In genomic region chr22:37849089-37849751, GRCh38 we compare ENCODE assay signal across 8 cellular contexts. TPM values are rescaled to one million over a fixed set of nuclear protein-coding genes. Genes with fewer than 3 reads are reported as not detected.
A peak's percentile ranks its signal among the peaks of the same experiment; 100 is the strongest.
DNase-seq lines count a peak whose midpoint lies in the region; ATAC-seq and TF ChIP-seq lines count a peak whose summit lies in the region.

Gene EIF3L (plus strand): TSS chr22:37849419. CDS start chr22:37849450, 31 bp downstream.

- peak within 1 kb of the TSS; percentile 99 for H2AFZ ChIP-seq in mesenchymal stem cell (ENCODE audit: low read depth, low read length)

- H3K4me2 ChIP-seq in mesenchymal stem cell (ENCODE audit: low read length, poor library complexity, severe bottlenecking): peak within 1 kb of the TSS; percentile 88

- H2BK15ac ChIP-seq in mesenchymal stem cell (ENCODE audit: low read depth, poor library complexity, severe bottlenecking): no peak within 1 kb of the TSS

- peaks cover 27 to 33% of the 10 kb centered on the region in 2 donors for H3K36me3 Mint-ChIP-seq in CD14-positive monocyte
- peaks cover 29% of the 10 kb centered on the region for H3K36me3 Mint-ChIP-seq in activated CD8-positive, alpha-beta memory T cell treated with anti-CD3 and anti-CD28 coated beads, Interleukin-2, amount 10 ng/mL, durations not matched to agents 7 days and 5 days

- H4K8ac ChIP-seq in mesenchymal stem cell (ENCODE audit: low read length): peak within 1 kb of the TSS; percentile 91

- TF ChIP-seq CTCF in CD14-positive monocyte (IDR thresholded peaks at IDR 0.05): no peak

- peaks cover 21% of the 10 kb centered on the region for H3K4me1 Mint-ChIP-seq in CD14-positive monocyte
- peaks cover 50% of the 10 kb centered on the region for H3K4me1 Mint-ChIP-seq in activated CD8-positive, alpha-beta memory T cell treated with anti-CD3 and anti-CD28 coated beads, Interleukin-2, amount 10 ng/mL, durations not matched to agents 7 days and 5 days

- peak within 1 kb of the TSS in 1 of 2 experiments; percentile 37 for H2BK12ac ChIP-seq in mesenchymal stem cell (ENCODE audit: low read length in 2 of 2)

- 1% methylated on average over 49 of the region's 49 CpGs for WGBS in mesenchymal stem cell

- H3K4me3 ChIP-seq in NT2/D1 (ENCODE audit: insufficient read length, low read depth): peak within 1 kb of the TSS; percentile 84
- H3K4me3 ChIP-seq in endocrine pancreas (ENCODE audit: control insufficient read depth, insufficient read depth, low read length): peak within 1 kb of the TSS; percentile 94
- H3K4me3 ChIP-seq in mesenchymal stem cell (ENCODE audit: insufficient read depth in 1 of 2, low read depth in 1 of 2, low read length in 2 of 2): peak within 1 kb of the TSS; percentile 89 to 100

- peak within 1 kb of the TSS; percentile 91 to 95 for H3K4me3 Mint-ChIP-seq in CD14-positive monocyte
- peak within 1 kb of the TSS; percentile 93 for H3K4me3 Mint-ChIP-seq in activated CD8-positive, alpha-beta memory T cell treated with anti-CD3 and anti-CD28 coated beads, Interleukin-2, amount 10 ng/mL, durations not matched to agents 7 days and 5 days

- H3K27ac ChIP-seq in mesenchymal stem cell (ENCODE audit: low read length, poor library complexity, severe bottlenecking): peak within 1 kb of the TSS; percentile 83

- H3K4me1 ChIP-seq in NT2/D1 (ENCODE audit: insufficient read depth, insufficient read length) (no peaks in the 10 kb centered on the region), endocrine pancreas (ENCODE audit: control insufficient read depth, insufficient read depth, low read length) (no peaks in the 10 kb centered on the region), mesenchymal stem cell (ENCODE audit: control insufficient read depth, insufficient read depth, low read depth, low read length) (peaks cover 9% of the 10 kb centered on the region)

- 0 out of 2 replicates have a peak, but pooled peaks cover 3% of the 10 kb centered on the region for H3K9me3 ChIP-seq in NT2/D1 (ENCODE audit: insufficient read depth, low read length)
- H3K9me3 ChIP-seq in endocrine pancreas (ENCODE audit: control insufficient read depth, low read length): no peaks in the 10 kb centered on the region
- no peaks in the 10 kb centered on the region for H3K9me3 ChIP-seq in mesenchymal stem cell (ENCODE audit: control insufficient read depth, low read length)

- DNase-seq in CD14-positive monocyte (ENCODE audit: low spot score) (peak; percentile 85), HS-27A (ENCODE audit: low read depth) (peak; percentile 61), NT2/D1 (ENCODE audit: low read depth, low spot score) (peak; percentile 74), mesenchymal stem cell (peak; percentile 92)
- DNase-seq in activated CD8-positive, alpha-beta memory T cell treated with anti-CD3 and anti-CD28 coated beads, Interleukin-2, amount 10 ng/mL, durations not matched to agents 7 days and 5 days: peak; percentile 94
- DNase-seq in stimulated activated CD8-positive, alpha-beta memory T cell treated with anti-CD3 and anti-CD28 coated beads, Interleukin-12 subunit alpha, Interleukin-12 subunit beta, amount 100 ng/mL, for 24 hours (ENCODE audit: extremely low read depth): peak; percentile 76

- H3K4ac ChIP-seq in mesenchymal stem cell (ENCODE audit: low read depth in 1 of 2, low read length in 2 of 2): peak within 1 kb of the TSS; percentile 15 to 78

- H3K27me3 Mint-ChIP-seq in CD14-positive monocyte (ENCODE audit: low read depth in 3 of 3): no peaks in the 10 kb centered on the region
- H3K27me3 Mint-ChIP-seq in activated CD8-positive, alpha-beta memory T cell treated with anti-CD3 and anti-CD28 coated beads, Interleukin-2, amount 10 ng/mL, durations not matched to agents 7 days and 5 days: no peaks in the 10 kb centered on the region

- peak within 1 kb of the TSS; percentile 12 for H2AK5ac ChIP-seq in mesenchymal stem cell (ENCODE audit: low read length, severe bottlenecking)

- CTCF ChIA-PET in activated CD8-positive, alpha-beta memory T cell treated with anti-CD3 and anti-CD28 coated beads, Interleukin-2, amount 10 ng/mL, durations not matched to agents 7 days and 5 days (lab: Charles Lee): interaction anchor here (0.7 to 4.6 kb wide), 5 partner anchors 9 to 82 kb away, joined by 3 to 28 read pairs (median 4); no protein-coding TSS in a partner anchor

- H4K91ac ChIP-seq in mesenchymal stem cell (ENCODE audit: low read length): peak within 1 kb of the TSS; percentile 87

- peak within 1 kb of the TSS; percentile 30 to 96 for H3K23ac ChIP-seq in mesenchymal stem cell (ENCODE audit: low read length in 2 of 2)

- H3K27me3 ChIP-seq in NT2/D1 (ENCODE audit: insufficient read depth, insufficient read length) (no peaks in the 10 kb centered on the region), endocrine pancreas (ENCODE audit: control insufficient read depth, insufficient read depth, low read length) (no peaks in the 10 kb centered on the region), mesenchymal stem cell (ENCODE audit: control insufficient read depth in 1 of 2, insufficient read depth in 1 of 2, low read length in 2 of 2) (no peaks in the 10 kb centered on the region)

- peaks cover 0 to 8% (median 4%) of the 10 kb centered on the region in 7 donors for H3K9me3 Mint-ChIP-seq in CD14-positive monocyte
- no peaks in the 10 kb centered on the region for H3K9me3 Mint-ChIP-seq in activated CD8-positive, alpha-beta memory T cell treated with anti-CD3 and anti-CD28 coated beads, Interleukin-2, amount 10 ng/mL, durations not matched to agents 7 days and 5 days (ENCODE audit: low read depth)

- peaks cover 14% of the 10 kb centered on the region for H3K79me1 ChIP-seq in mesenchymal stem cell (replicated peaks; ENCODE audit: low read length, poor library complexity, severe bottlenecking)

- ATAC-seq in GM19438 (IDR thresholded peaks at IDR 0.05; ENCODE audit: low read depth, unreplicated experiment): peak; percentile 46
- peak; percentile 80 for ATAC-seq in activated CD8-positive, alpha-beta memory T cell treated with anti-CD3 and anti-CD28 coated beads, Interleukin-2, amount 10 ng/mL, durations not matched to agents 7 days and 5 days

- peak within 1 kb of the TSS; percentile 39 for H2BK5ac ChIP-seq in mesenchymal stem cell (ENCODE audit: low read depth, low read length, poor library complexity, severe bottlenecking)

- peak within 1 kb of the TSS; percentile 9 to 71 for H3K14ac ChIP-seq in mesenchymal stem cell (ENCODE audit: low read length in 2 of 2)

- peak within 1 kb of the TSS; percentile 94 to 98 (median 96) for H3K27ac Mint-ChIP-seq in CD14-positive monocyte
- H3K27ac Mint-ChIP-seq in activated CD8-positive, alpha-beta memory T cell treated with anti-CD3 and anti-CD28 coated beads, Interleukin-2, amount 10 ng/mL, durations not matched to agents 7 days and 5 days: peak within 1 kb of the TSS; percentile 96

- peak within 1 kb of the TSS; percentile 42 for H2BK120ac ChIP-seq in mesenchymal stem cell (ENCODE audit: low read depth, low read length)

- intact Hi-C loops in CD14-positive monocyte (cut with micrococcal nuclease): loop anchor here (10.0 kb wide), 2 partner anchors 104 to 174 kb away; partner anchors contain the start of gene LGALS1 (in 1 of the 2)

- H3K9ac ChIP-seq in NT2/D1 (ENCODE audit: insufficient read length, low read depth): peak within 1 kb of the TSS; percentile 97
- H3K9ac ChIP-seq in endocrine pancreas (ENCODE audit: control insufficient read depth, insufficient read depth, low read length): peak within 1 kb of the TSS; percentile 85
- peak within 1 kb of the TSS; percentile 96 for H3K9ac ChIP-seq in mesenchymal stem cell (ENCODE audit: low read length)

- H3K18ac ChIP-seq in mesenchymal stem cell (ENCODE audit: low read depth in 1 of 2, low read length in 2 of 2): peak within 1 kb of the TSS; percentile 95 to 96

- H3K36me3 ChIP-seq in NT2/D1 (ENCODE audit: insufficient read depth, insufficient read length, low read length): peaks cover 53% of the 10 kb centered on the region
- no peaks in the 10 kb centered on the region for H3K36me3 ChIP-seq in endocrine pancreas (ENCODE audit: control insufficient read depth, insufficient read depth, low read length)
- peaks cover 15 to 41% of the 10 kb centered on the region in 2 experiments for H3K36me3 ChIP-seq in mesenchymal stem cell (ENCODE audit: control insufficient read depth in 1 of 2, insufficient read depth in 2 of 2, low read depth in 1 of 2, low read length in 2 of 2)

RNA-seq across cellular contexts. Expression of gene EIF3L, which starts in this region (rescaled TPM):
- 100 to 1,000 TPM; 209 to 246 TPM for polyA plus RNA-seq in CD14-positive monocyte
- 100 to 1,000 TPM; 218 to 370 TPM for total RNA-seq in activated CD8-positive, alpha-beta memory T cell treated with anti-CD3 and anti-CD28 coated beads, Interleukin-2, amount 10 ng/mL, durations not matched to agents 7 days and 5 days
- polyA plus RNA-seq in mesenchymal stem cell (2013, experiment 1 of 2): 453 TPM
- polyA plus RNA-seq in mesenchymal stem cell (2013, experiment 2 of 2): 471 TPM

Comparison
In these comparisons a context has a peak if more than half of its experiments do, and no peak if none do; other contexts are left out.
1. Peak in every context shown above with its lines: DNase-seq, ATAC-seq, H3K4me3 ChIP-seq and H3K27ac ChIP-seq.